ENCODE assay signal across 14 cellular contexts in genomic region chr10:86678999-86679792, GRCh38. TPM values are rescaled to one million over a fixed set of nuclear protein-coding genes. Genes with fewer than 3 reads are reported as not detected.
DNase-seq lines count a peak whose midpoint lies in the region; ATAC-seq and TF ChIP-seq lines count a peak whose summit lies in the region.
"Had no signal": no experiment of that assay in that cellular context is flagged by ENCODE, and none has a peak within 500 bp of the region (broad histone marks: within the 10 kb centered on the region; RNA-seq: fewer than 3 reads in every experiment).

No MANE protein-coding gene starts in this region.

- H3K36me3 ChIP-seq in cardiac muscle cell (peaks cover 48% of the 10 kb centered on the region), gastroesophageal sphincter (no peaks in the 10 kb centered on the region), upper lobe of right lung (no peaks in the 10 kb centered on the region), GM23338 (ENCODE audit: insufficient read depth) (no peaks in the 10 kb centered on the region)

- 73 to 100% methylated on average over 1 to 5 of the region's 13 CpGs for WGBS in gastroesophageal sphincter (ENCODE audit: low coverage in 1 of 2), 2 donors

- TF ChIP-seq CTCF in cardiac muscle cell (IDR thresholded peaks at IDR 0.05; ENCODE audit: low read depth, low read length) = no peak
- TF ChIP-seq CTCF in gastroesophageal sphincter (IDR thresholded peaks at IDR 0.05) = no peak
- TF ChIP-seq CTCF in upper lobe of right lung (IDR thresholded peaks at IDR 0.05) = no peak
- TF ChIP-seq CTCF in GM23338 (conservative IDR thresholded peaks at IDR 0.05; ENCODE audit: low read depth in 2 of 2) = no peak
- no peak for TF ChIP-seq CTCF in progenitor cell of endocrine pancreas (IDR thresholded peaks at IDR 0.05; ENCODE audit: unreplicated experiment)

- H3K4me2 ChIP-seq in GM23338 = no peak overlapping the region

- H3K9me3 ChIP-seq in cardiac muscle cell (ENCODE audit: low read depth) (no peaks in the 10 kb centered on the region), gastroesophageal sphincter (no peaks in the 10 kb centered on the region), upper lobe of right lung (no peaks in the 10 kb centered on the region)

- no peaks in the 10 kb centered on the region for H4K20me1 ChIP-seq in GM23338 (replicated peaks; ENCODE audit: insufficient read depth)

- no peak for TF ChIP-seq POLR2A in gastroesophageal sphincter (IDR thresholded peaks at IDR 0.05)

- no peaks in the 10 kb centered on the region for H3K27me3 ChIP-seq in cardiac muscle cell
- H3K27me3 ChIP-seq in gastroesophageal sphincter = no peaks in the 10 kb centered on the region
- H3K27me3 ChIP-seq in upper lobe of right lung = no peaks in the 10 kb centered on the region
- no peaks in the 10 kb centered on the region for H3K27me3 ChIP-seq in GM23338 (ENCODE audit: insufficient read depth)

- H3K27me3 Mint-ChIP-seq in GM23338 (ENCODE audit: insufficient read depth, low read depth, poor library complexity) (peaks cover 13% of the 10 kb centered on the region), progenitor cell of endocrine pancreas (peaks cover 12% of the 10 kb centered on the region)
- H3K27me3 Mint-ChIP-seq: naive thymus-derived CD4-positive, alpha-beta T cell had no signal

- H3K9me2 ChIP-seq in GM23338 (ENCODE audit: insufficient read depth) = no peaks in the 10 kb centered on the region

- H3K4me1 Mint-ChIP-seq in GM23338 = peaks cover 18% of the 10 kb centered on the region
- H3K4me1 Mint-ChIP-seq in progenitor cell of endocrine pancreas (ENCODE audit: low read depth) = no peaks in the 10 kb centered on the region
- H3K4me1 Mint-ChIP-seq: naive thymus-derived CD4-positive, alpha-beta T cell had no signal

- DNase-seq in cardiac muscle cell (ENCODE audit: low read depth in 1 of 2, low spot score in 1 of 2) = no peak
- DNase-seq in left ventricle myocardium superior = no peak
- peak; percentile 43 to 97 (median 91) for DNase-seq in HUDEP-2 (lab: John Stamatoyannopoulos, UW; ENCODE audit: unreplicated experiment in 76 of 76)
- no peak for DNase-seq in upper lobe of right lung
- DNase-seq in GM23338 (ENCODE audit: low spot score) = no peak
- DNase-seq in progenitor cell of endocrine pancreas (ENCODE audit: low spot score, unreplicated experiment) = no peak
- no peak for DNase-seq in T1000 (lab: John Stamatoyannopoulos, UW)
- DNase-seq: activated naive CD8-positive, alpha-beta T cell treated with anti-CD3 and anti-CD28 coated beads, Interleukin-2, amount 50 U/mL, for 24 hours; KG1; naive thymus-derived CD4-positive, alpha-beta T cell; NCI-H510A treated with DMSO at 0.1 percent for 48 hours; T-helper 1 cell had no signal

- no peaks in the 10 kb centered on the region for H3F3A ChIP-seq in GM23338 (replicated peaks; ENCODE audit: low read depth)

- no peaks in the 10 kb centered on the region for H3K36me3 Mint-ChIP-seq in GM23338 (ENCODE audit: low read depth)
- H3K36me3 Mint-ChIP-seq in progenitor cell of endocrine pancreas (ENCODE audit: insufficient read depth) = no peaks in the 10 kb centered on the region
- H3K36me3 Mint-ChIP-seq: naive thymus-derived CD4-positive, alpha-beta T cell had no signal

- no peak overlapping the region for H3K4me3 Mint-ChIP-seq in GM23338
- no peak overlapping the region for H3K4me3 Mint-ChIP-seq in progenitor cell of endocrine pancreas (ENCODE audit: low read depth)
- H3K4me3 Mint-ChIP-seq: activated naive CD8-positive, alpha-beta T cell treated with anti-CD3 and anti-CD28 coated beads, Interleukin-2, amount 50 U/mL, for 24 hours; naive thymus-derived CD4-positive, alpha-beta T cell had no signal

- H3K9me3 Mint-ChIP-seq in GM23338 = no peaks in the 10 kb centered on the region
- no peaks in the 10 kb centered on the region for H3K9me3 Mint-ChIP-seq in progenitor cell of endocrine pancreas (ENCODE audit: low read depth)
- H3K9me3 Mint-ChIP-seq: activated naive CD8-positive, alpha-beta T cell treated with anti-CD3 and anti-CD28 coated beads, Interleukin-2, amount 50 U/mL, for 24 hours had no signal

- no peak for TF ChIP-seq EP300 in gastroesophageal sphincter (IDR thresholded peaks at IDR 0.05)

- H3K27ac ChIP-seq in cardiac muscle cell (peak overlapping the region; percentile 100), gastroesophageal sphincter (peak overlapping the region in 3 of 4 donors; percentile 89 to 92 (median 89)), upper lobe of right lung (no peak overlapping the region), GM23338 (ENCODE audit: low read depth) (no peak overlapping the region)

- no peak overlapping the region for H2AFZ ChIP-seq in GM23338

- peaks cover 88% of the 10 kb centered on the region for H3K4me1 ChIP-seq in cardiac muscle cell (ENCODE audit: low read depth)
- H3K4me1 ChIP-seq in gastroesophageal sphincter = peaks cover 0 to 100% (median 30%) of the 10 kb centered on the region in 3 donors
- no peaks in the 10 kb centered on the region for H3K4me1 ChIP-seq in upper lobe of right lung
- no peaks in the 10 kb centered on the region for H3K4me1 ChIP-seq in GM23338 (ENCODE audit: insufficient read depth)

- ATAC-seq in left ventricle myocardium superior (no peak), gastroesophageal sphincter (no peak), upper lobe of right lung (peak; percentile 51), GM23338 (no peak)
- ATAC-seq: activated naive CD8-positive, alpha-beta T cell treated with anti-CD3 and anti-CD28 coated beads, Interleukin-2, amount 50 U/mL, for 24 hours; naive thymus-derived CD4-positive, alpha-beta T cell had no signal

- intact Hi-C loops in left ventricle myocardium superior (cut with micrococcal nuclease) = no loop called here
- intact Hi-C loops in upper lobe of right lung (cut with DNase I) = no loop called here

- H3K4me3 ChIP-seq in cardiac muscle cell (no peak overlapping the region), gastroesophageal sphincter (no peak overlapping the region), upper lobe of right lung (no peak overlapping the region), GM23338 (no peak overlapping the region)

- H3K79me2 ChIP-seq in GM23338 (replicated peaks; ENCODE audit: insufficient read depth) = no peaks in the 10 kb centered on the region

- no peak overlapping the region for H3K27ac Mint-ChIP-seq in GM23338
- H3K27ac Mint-ChIP-seq in progenitor cell of endocrine pancreas = no peak overlapping the region
- H3K27ac Mint-ChIP-seq: activated naive CD8-positive, alpha-beta T cell treated with anti-CD3 and anti-CD28 coated beads, Interleukin-2, amount 50 U/mL, for 24 hours had no signal

TF ChIP-seq in GM23338, 12 proteins besides CTCF, POLR2A, EP300 and RAD21 (continues in another document):
- TF ChIP-seq ETS1 (IDR thresholded peaks at IDR 0.05) (no peak), STAT1 (IDR thresholded peaks at IDR 0.05; ENCODE audit: unreplicated experiment) (no peak)

RNA-seq across cellular contexts. Expression of gene LDB3, which starts 10.9 kb away (rescaled TPM):
- total RNA-seq in cardiac muscle cell (202 and 213 TPM in 2 replicates), left ventricle myocardium superior (1,459 TPM), gastroesophageal sphincter (10 to 100 TPM; 12.9 to 45.8 (median 18.6) TPM), upper lobe of right lung (2.5 TPM), progenitor cell of endocrine pancreas (0.26 and 0.31 TPM in 2 replicates)
- polyA plus RNA-seq in cardiac muscle cell (266 and 317 TPM in 2 replicates), GM23338 (2016; fragmentation: Nextera tagmentation; extraction: Ambion mirVana) (0.16 and 0.42 TPM in 2 replicates)
- total RNA-seq in GM23338 (2014; rRNA removed; shearing (Covaris generic)) = 0.14 and 0.85 TPM in 2 replicates
- total RNA-seq: dermis microvascular lymphatic vessel endothelial cell had no signal
- polyA plus RNA-seq: naive thymus-derived CD4-positive, alpha-beta T cell had no signal

RNA-seq across cellular contexts. Expression of gene OPN4, which starts 24.8 kb away (rescaled TPM):
- 0.18 TPM in 1 of 2 replicates, not detected in the other for total RNA-seq in cardiac muscle cell
- 0.24 TPM in 1 of 2 replicates, not detected in the other for polyA plus RNA-seq in cardiac muscle cell
- total RNA-seq in left ventricle myocardium superior = 0.25 TPM
- total RNA-seq in gastroesophageal sphincter = not detected
- not detected for total RNA-seq in upper lobe of right lung
- total RNA-seq in GM23338 (2014; rRNA removed; shearing (Covaris generic)) = not detected in 2 replicates
- polyA plus RNA-seq in GM23338 (2016; fragmentation: Nextera tagmentation; extraction: Ambion mirVana) = not detected in 2 replicates
- total RNA-seq in progenitor cell of endocrine pancreas = not detected in 2 replicates
- total RNA-seq: dermis microvascular lymphatic vessel endothelial cell; naive thymus-derived CD4-positive, alpha-beta T cell had no signal
- polyA plus RNA-seq: naive thymus-derived CD4-positive, alpha-beta T cell had no signal

Comparison
In these comparisons a context has a peak if more than half of its experiments do, and no peak if none do; other contexts are left out.
1. DNase-seq: peak in HUDEP-2 (76 of 76); none in cardiac muscle cell (0 of 2), left ventricle myocardium superior (single experiment), upper lobe of right lung (single experiment), GM23338 (single experiment), progenitor cell of endocrine pancreas (single experiment) and T1000 (single experiment).
2. H3K27ac ChIP-seq: peak in cardiac muscle cell (single experiment) and gastroesophageal sphincter (3 of 4); none in upper lobe of right lung (single experiment) and GM23338 (single experiment).